19 cellular contexts compared by ENCODE assay signal in genomic region chr2:72024451-72025175, GRCh38.
DNase-seq lines count a peak whose midpoint lies in the region; ATAC-seq and TF ChIP-seq lines count a peak whose summit lies in the region.
"Had no signal": no experiment of that assay in that cellular context is flagged by ENCODE, and none has a peak within 500 bp of the region (broad histone marks: within the 10 kb centered on the region; RNA-seq: fewer than 3 reads in every experiment).

No MANE protein-coding gene starts in this region.

- intact Hi-C loops in upper lobe of right lung (cut with DNase I), result no loop called here

- no peaks in the 10 kb centered on the region for H3K27me3 ChIP-seq in upper lobe of right lung

- no peaks in the 10 kb centered on the region for H3K36me3 ChIP-seq in upper lobe of right lung
- H3K36me3 ChIP-seq: heart right ventricle had no signal

- peaks cover 4% of the 10 kb centered on the region for H3K27me3 Mint-ChIP-seq in activated T-cell treated with anti-CD3 and anti-CD28 coated beads, Interleukin-2, amount 50 U/mL, for 24 hours
- no peaks in the 10 kb centered on the region for H3K27me3 Mint-ChIP-seq in stimulated activated memory B cell treated with anti-CD40 and anti-IgM and Interleukin-4, amounts not matched to agents 10 μg/mL and 1 μg/mL and 100 μg/mL, for 72 hours
- H3K27me3 Mint-ChIP-seq: activated naive CD4-positive, alpha-beta T cell treated with anti-CD3 and anti-CD28 coated beads, Interleukin-2, amount 10 ng/mL, durations not matched to agents 7 days and 5 days; CD4-positive, CD25-positive, alpha-beta regulatory T cell had no signal

- TF ChIP-seq CTCF in upper lobe of right lung (IDR thresholded peaks at IDR 0.05), result no peak

- no peaks in the 10 kb centered on the region for H3K36me3 Mint-ChIP-seq in activated T-cell treated with anti-CD3 and anti-CD28 coated beads, Interleukin-2, amount 50 U/mL, for 24 hours (ENCODE audit: low read depth)
- H3K36me3 Mint-ChIP-seq in stimulated activated memory B cell treated with anti-CD40 and anti-IgM and Interleukin-4, amounts not matched to agents 10 μg/mL and 1 μg/mL and 100 μg/mL, for 72 hours, result no peaks in the 10 kb centered on the region
- H3K36me3 Mint-ChIP-seq: activated naive CD4-positive, alpha-beta T cell treated with anti-CD3 and anti-CD28 coated beads, Interleukin-2, amount 10 ng/mL, durations not matched to agents 7 days and 5 days; CD4-positive, CD25-positive, alpha-beta regulatory T cell had no signal

- no peak overlapping the region for H3K4me3 Mint-ChIP-seq in activated T-cell treated with anti-CD3 and anti-CD28 coated beads, Interleukin-2, amount 50 U/mL, for 24 hours
- no peak overlapping the region for H3K4me3 Mint-ChIP-seq in stimulated activated memory B cell treated with anti-CD40 and anti-IgM and Interleukin-4, amounts not matched to agents 10 μg/mL and 1 μg/mL and 100 μg/mL, for 72 hours
- H3K4me3 Mint-ChIP-seq: activated naive CD4-positive, alpha-beta T cell treated with anti-CD3 and anti-CD28 coated beads, Interleukin-2, amount 10 ng/mL, durations not matched to agents 7 days and 5 days; CD4-positive, CD25-positive, alpha-beta regulatory T cell had no signal

- no peaks in the 10 kb centered on the region for H3K4me1 Mint-ChIP-seq in activated T-cell treated with anti-CD3 and anti-CD28 coated beads, Interleukin-2, amount 50 U/mL, for 24 hours (ENCODE audit: low read depth)
- no peaks in the 10 kb centered on the region for H3K4me1 Mint-ChIP-seq in stimulated activated memory B cell treated with anti-CD40 and anti-IgM and Interleukin-4, amounts not matched to agents 10 μg/mL and 1 μg/mL and 100 μg/mL, for 72 hours
- H3K4me1 Mint-ChIP-seq: activated naive CD4-positive, alpha-beta T cell treated with anti-CD3 and anti-CD28 coated beads, Interleukin-2, amount 10 ng/mL, durations not matched to agents 7 days and 5 days; CD4-positive, CD25-positive, alpha-beta regulatory T cell had no signal

- no peak overlapping the region for H3K4me3 ChIP-seq in upper lobe of right lung
- H3K4me3 ChIP-seq: heart right ventricle had no signal

- no peaks in the 10 kb centered on the region for H3K4me1 ChIP-seq in upper lobe of right lung
- H3K4me1 ChIP-seq: heart right ventricle had no signal

- no peak overlapping the region for H3K27ac ChIP-seq in upper lobe of right lung
- H3K27ac ChIP-seq: heart right ventricle had no signal

- H3K9me3 Mint-ChIP-seq in activated T-cell treated with anti-CD3 and anti-CD28 coated beads, Interleukin-2, amount 50 U/mL, for 24 hours, result no peaks in the 10 kb centered on the region
- H3K9me3 Mint-ChIP-seq in stimulated activated memory B cell treated with anti-CD40 and anti-IgM and Interleukin-4, amounts not matched to agents 10 μg/mL and 1 μg/mL and 100 μg/mL, for 72 hours, result no peaks in the 10 kb centered on the region
- H3K9me3 Mint-ChIP-seq: activated naive CD4-positive, alpha-beta T cell treated with anti-CD3 and anti-CD28 coated beads, Interleukin-2, amount 10 ng/mL, durations not matched to agents 7 days and 5 days had no signal

- no peaks in the 10 kb centered on the region for H3K9me3 ChIP-seq in upper lobe of right lung
- H3K9me3 ChIP-seq: heart right ventricle had no signal

- DNase-seq in activated T-cell treated with anti-CD3 and anti-CD28 coated beads, Interleukin-2, amount 50 U/mL, for 24 hours, result peak; percentile 7
- DNase-seq in activated T-cell treated with anti-CD3 and anti-CD28 coated beads for 4 hours (no peak), NCI-H446 treated with DMSO at 0.1 percent for 48 hours (lab: John Stamatoyannopoulos, UW) (peak; percentile 5), left lobe of liver (ENCODE audit: low spot score) (peak; percentile 30), upper lobe of right lung (peak; percentile 32), RPMI8226 (no peak)
- no peak for DNase-seq in stimulated activated naive CD4-positive, alpha-beta T cell (lab: John Stamatoyannopoulos, UW)
- DNase-seq: activated naive CD4-positive, alpha-beta T cell treated with anti-CD3 and anti-CD28 coated beads, Interleukin-2, amount 10 ng/mL, durations not matched to agents 7 days and 5 days; anterior cingulate cortex; CD4-positive, CD25-positive, alpha-beta regulatory T cell; cerebellar nuclear complex; GF-D8; left ventricle myocardium superior; NCI-H146; occipital lobe; T1000 had no signal

- no peak overlapping the region for H3K27ac Mint-ChIP-seq in activated T-cell treated with anti-CD3 and anti-CD28 coated beads, Interleukin-2, amount 50 U/mL, for 24 hours
- H3K27ac Mint-ChIP-seq in stimulated activated memory B cell treated with anti-CD40 and anti-IgM and Interleukin-4, amounts not matched to agents 10 μg/mL and 1 μg/mL and 100 μg/mL, for 72 hours, result no peak overlapping the region
- H3K27ac Mint-ChIP-seq: activated naive CD4-positive, alpha-beta T cell treated with anti-CD3 and anti-CD28 coated beads, Interleukin-2, amount 10 ng/mL, durations not matched to agents 7 days and 5 days; CD4-positive, CD25-positive, alpha-beta regulatory T cell had no signal

- ATAC-seq in left lobe of liver, result no peak
- ATAC-seq in upper lobe of right lung, result no peak
- ATAC-seq in stimulated activated memory B cell treated with anti-CD40 and anti-IgM and Interleukin-4, amounts not matched to agents 10 μg/mL and 1 μg/mL and 100 μg/mL, for 72 hours, result no peak
- ATAC-seq: activated CD4-positive, CD25-positive, alpha-beta regulatory T cell treated with anti-CD3 and anti-CD28 coated beads, Interleukin-2, amount 50 U/mL, for 24 hours; left ventricle myocardium superior had no signal

Comparison
In these comparisons a context has a peak if more than half of its experiments do, and no peak if none do; other contexts are left out.
1. DNase-seq: peak in activated T-cell treated with anti-CD3 and anti-CD28 coated beads, Interleukin-2, amount 50 U/mL, for 24 hours (single experiment), NCI-H446 treated with DMSO at 0.1 percent for 48 hours (single experiment), left lobe of liver (single experiment) and upper lobe of right lung (single experiment); none in activated T-cell treated with anti-CD3 and anti-CD28 coated beads for 4 hours (single experiment), stimulated activated naive CD4-positive, alpha-beta T cell (0 of 6) and RPMI8226 (single experiment).